8 cellular contexts compared by ENCODE assay signal in genomic region chr1:76669624-76670023, GRCh38.
"Had no signal": no experiment of that assay in that cellular context is flagged by ENCODE, and none has a peak within 500 bp of the region (broad histone marks: within the 10 kb centered on the region; RNA-seq: fewer than 3 reads in every experiment).

No MANE protein-coding gene starts in this region.

- ATAC-seq: HepG2 had no signal

- DNase-seq: GM23248, GOT3, H7, HCEC 1CT, KG1 had no signal

- H3K27me3 Mint-ChIP-seq: IgD-negative memory B cell had no signal

- H2AFZ ChIP-seq: GM23248 had no signal

- H3K9me3 Mint-ChIP-seq: IgD-negative memory B cell had no signal

- H3K27ac ChIP-seq: GM23248, HL-60 had no signal

- H3K4me3 ChIP-seq: GM23248 had no signal

- H3K36me3 Mint-ChIP-seq: IgD-negative memory B cell had no signal

- H3K9ac ChIP-seq: GM23248 had no signal
